9 cellular contexts compared by ENCODE assay signal in genomic region chr20:41668057-41668749, GRCh38.
"Had no signal": no experiment of that assay in that cellular context is flagged by ENCODE, and none has a peak within 500 bp of the region (broad histone marks: within the 10 kb centered on the region; RNA-seq: fewer than 3 reads in every experiment).

No MANE protein-coding gene starts in this region.

- DNase-seq: GM23248, GOT3, H7, HFFc6, Karpas-422, KBM-7 had no signal

- H3K9me3 ChIP-seq: HAP-1 had no signal

- ATAC-seq: HCT116 had no signal

- H3K27ac ChIP-seq: GM23248, KMS-11 had no signal

- H3K4me1 ChIP-seq: HAP-1 had no signal

- H3K4me3 ChIP-seq: GM23248, HAP-1 had no signal
